10 cellular contexts compared by ENCODE assay signal in genomic region chr11:132099692-132100091, GRCh38.
DNase-seq lines count a peak whose midpoint lies in the region; ATAC-seq, FAIRE-seq and TF ChIP-seq lines count a peak whose summit lies in the region.
"Had no signal": no experiment of that assay in that cellular context is flagged by ENCODE, and none has a peak within 500 bp of the region (broad histone marks: within the 10 kb centered on the region; RNA-seq: fewer than 3 reads in every experiment).

No MANE protein-coding gene starts in this region.

- POLR2A ChIA-PET in endothelial cell of umbilical vein (lab: Charles Lee): no interaction called here

- no peaks in the 10 kb centered on the region for H3K9me1 ChIP-seq in endothelial cell of umbilical vein (replicated peaks; ENCODE audit: control insufficient read depth, extremely low read depth, insufficient read depth, low read length)

- no peak overlapping the region for H3K4me3 ChIP-seq in right atrium auricular region
- H3K4me3 ChIP-seq in NB4 (ENCODE audit: low read depth, low read length): no peak overlapping the region
- no peak overlapping the region for H3K4me3 ChIP-seq in endothelial cell of umbilical vein (replicated peaks in 1 of 3; ENCODE audit: insufficient read depth in 1 of 3, low read depth in 1 of 3, low read length in 3 of 3)
- no peak overlapping the region for H3K4me3 ChIP-seq in upper lobe of right lung

- H3K4me1 ChIP-seq in right atrium auricular region (no peaks in the 10 kb centered on the region), endothelial cell of umbilical vein (ENCODE audit: control insufficient read depth, extremely low read depth, insufficient read depth, low read length) (no peaks in the 10 kb centered on the region), upper lobe of right lung (no peaks in the 10 kb centered on the region)

- no peaks in the 10 kb centered on the region for H4K20me1 ChIP-seq in endothelial cell of umbilical vein (replicated peaks; ENCODE audit: control insufficient read depth, extremely low read depth, insufficient read depth, low read length)

- dilution Hi-C loops in endothelial cell of umbilical vein (cut with MboI; ENCODE audit: extremely low pct_ligation_motif_present, low sequenced_read_pairs): no loop called here

- H2AFZ ChIP-seq in endothelial cell of umbilical vein (ENCODE audit: low read depth, low read length): no peak overlapping the region

- no peak overlapping the region for H3K27ac ChIP-seq in right atrium auricular region
- H3K27ac ChIP-seq in endothelial cell of umbilical vein (ENCODE audit: insufficient read depth, low read depth, low read length): no peak overlapping the region
- H3K27ac ChIP-seq in upper lobe of right lung: no peak overlapping the region

- ATAC-seq in Right ventricle myocardium inferior (peak; percentile 37), upper lobe of right lung (peak; percentile 88), left colon (no peak)

- H3K27me3 ChIP-seq in right atrium auricular region (no peaks in the 10 kb centered on the region), endothelial cell of umbilical vein (ENCODE audit: control insufficient read depth in 2 of 2, insufficient read depth in 2 of 2, low read length in 2 of 2) (no peaks in the 10 kb centered on the region), upper lobe of right lung (no peaks in the 10 kb centered on the region)

- no peak overlapping the region for H3K9ac ChIP-seq in endothelial cell of umbilical vein (replicated peaks; ENCODE audit: extremely low read depth, insufficient read depth, low read length)

- CTCF ChIA-PET in endothelial cell of umbilical vein (lab: Charles Lee): interaction anchor here (1.1 to 1.9 kb wide), 4 partner anchors 12 to 27 kb away, joined by 3 to 9 read pairs (median 5); no protein-coding TSS in a partner anchor

- H3K9me3 ChIP-seq in right atrium auricular region: no peaks in the 10 kb centered on the region
- no peaks in the 10 kb centered on the region for H3K9me3 ChIP-seq in endothelial cell of umbilical vein (replicated peaks; ENCODE audit: control insufficient read depth, insufficient read depth, low read length)
- H3K9me3 ChIP-seq in upper lobe of right lung: no peaks in the 10 kb centered on the region

- H3K36me3 ChIP-seq in right atrium auricular region (no peaks in the 10 kb centered on the region), endothelial cell of umbilical vein (ENCODE audit: control insufficient read depth in 2 of 2, extremely low read depth in 1 of 2, insufficient read depth in 2 of 2, low read length in 2 of 2) (no peaks in the 10 kb centered on the region), upper lobe of right lung (no peaks in the 10 kb centered on the region)

- intact Hi-C loops in Right ventricle myocardium inferior (cut with DNase I): no loop called here
- intact Hi-C loops in endothelial cell of umbilical vein (cut with micrococcal nuclease): no loop called here
- intact Hi-C loops in upper lobe of right lung (cut with DNase I): no loop called here
- intact Hi-C loops in left colon (cut with DNase I, micrococcal nuclease): no loop called here

- H3K4me2 ChIP-seq in endothelial cell of umbilical vein (ENCODE audit: insufficient read depth, low read length): no peak overlapping the region

- peak in 1 of 2 donors; percentile 48 for TF ChIP-seq CTCF in right atrium auricular region (IDR thresholded peaks at IDR 0.05)
- TF ChIP-seq CTCF in NB4 (IDR thresholded peaks at IDR 0.05; ENCODE audit: low read depth, low read length): peak; percentile 79
- peak; percentile 50 to 51 for TF ChIP-seq CTCF in endothelial cell of umbilical vein (IDR thresholded peaks at IDR 0.05; ENCODE audit: extremely low read depth in 1 of 2, insufficient read depth in 1 of 2, low read depth in 1 of 2, low read length in 2 of 2)
- peak; percentile 51 for TF ChIP-seq CTCF in upper lobe of right lung (IDR thresholded peaks at IDR 0.05)

- DNase-seq in Right ventricle myocardium inferior (ENCODE audit: missing footprints) (no peak), right atrium auricular region (ENCODE audit: low spot score) (no peak), NB4 (ENCODE audit: low read depth) (peak; percentile 38), endothelial cell of umbilical vein (ENCODE audit: low read depth, low spot score) (no peak), upper lobe of right lung (no peak), NCI-H2196 (lab: John Stamatoyannopoulos, UW; ENCODE audit: unreplicated experiment) (no peak), left colon (no peak)
- DNase-seq in stimulated activated CD4-positive, alpha-beta T cell treated with anti-CD3 and anti-CD28 coated beads, Interleukin-15, amount 100 ng/mL, for 24 hours: no peak
- DNase-seq: activated T-cell treated with anti-CD3 and anti-CD28 coated beads for 4 hours, C1 segment of cervical spinal cord had no signal

- no TSS peak for BruUV-seq in endothelial cell of umbilical vein (replicated peaks; lab: Mats Ljungman, UMichigan)

- H3K79me2 ChIP-seq in endothelial cell of umbilical vein (ENCODE audit: control insufficient read depth, insufficient read depth, low read length): no peaks in the 10 kb centered on the region

- TF ChIP-seq POLR2A in NB4 (IDR thresholded peaks at IDR 0.05; ENCODE audit: extremely low read depth, insufficient read length): no peak
- TF ChIP-seq POLR2A in endothelial cell of umbilical vein (IDR thresholded peaks at IDR 0.05; ENCODE audit: low read depth, low read length): no peak

- no peak for FAIRE-seq in endothelial cell of umbilical vein (lab: Jason Lieb, UNC)

TF ChIP-seq in endothelial cell of umbilical vein, 7 proteins besides CTCF, POLR2A, EP300 and RAD21:
- no peak for TF ChIP-seq MYC (IDR thresholded peaks at IDR 0.05; ENCODE audit: low read depth, low read length)
- no peak for TF ChIP-seq JUN (IDR thresholded peaks at IDR 0.05; ENCODE audit: borderline replicate concordance, insufficient read depth, insufficient read length, low read depth)
- no peak for TF ChIP-seq POLR2AphosphoS5 (IDR thresholded peaks at IDR 0.05; ENCODE audit: insufficient read depth, low read depth, low read length)
- no peak for TF ChIP-seq MAX (IDR thresholded peaks at IDR 0.05; ENCODE audit: insufficient read depth, insufficient read length)
- TF ChIP-seq GATA2 (IDR thresholded peaks at IDR 0.05; ENCODE audit: insufficient read depth, insufficient read length, low read depth, low read length): no peak
- TF ChIP-seq FOS (IDR thresholded peaks at IDR 0.05; ENCODE audit: borderline replicate concordance, insufficient read depth, low read length): no peak
- TF ChIP-seq EZH2 (IDR thresholded peaks at IDR 0.05; ENCODE audit: borderline replicate concordance, low read depth, low read length, severe bottlenecking): no peak
